1 cellular context compared by ENCODE assay signal in the genomic region with DNA sequence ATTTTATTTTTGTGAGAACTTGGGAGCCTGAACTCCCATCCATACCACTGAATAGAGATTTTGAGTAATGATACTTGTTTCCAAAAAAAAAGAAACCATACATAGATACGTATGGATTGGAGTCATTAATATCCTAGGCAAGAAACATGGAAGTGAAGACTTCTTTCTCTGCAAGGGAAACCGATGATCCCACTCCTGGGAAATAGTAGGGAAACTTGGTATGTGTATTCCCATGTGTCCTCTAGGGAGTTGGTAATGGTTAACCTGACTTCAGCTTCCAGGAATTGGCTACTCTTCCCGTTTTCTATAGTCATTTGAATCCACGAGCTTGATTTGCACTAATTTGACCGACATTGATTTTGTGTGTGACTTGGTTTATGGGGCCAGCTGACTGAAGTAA.
TF ChIP-seq lines count a peak whose summit lies in the region.

No MANE protein-coding gene starts in this region.

TF ChIP-seq in HepG2, 621 proteins besides CTCF, POLR2A, EP300 and RAD21:
- TF ChIP-seq, protein P1, sequence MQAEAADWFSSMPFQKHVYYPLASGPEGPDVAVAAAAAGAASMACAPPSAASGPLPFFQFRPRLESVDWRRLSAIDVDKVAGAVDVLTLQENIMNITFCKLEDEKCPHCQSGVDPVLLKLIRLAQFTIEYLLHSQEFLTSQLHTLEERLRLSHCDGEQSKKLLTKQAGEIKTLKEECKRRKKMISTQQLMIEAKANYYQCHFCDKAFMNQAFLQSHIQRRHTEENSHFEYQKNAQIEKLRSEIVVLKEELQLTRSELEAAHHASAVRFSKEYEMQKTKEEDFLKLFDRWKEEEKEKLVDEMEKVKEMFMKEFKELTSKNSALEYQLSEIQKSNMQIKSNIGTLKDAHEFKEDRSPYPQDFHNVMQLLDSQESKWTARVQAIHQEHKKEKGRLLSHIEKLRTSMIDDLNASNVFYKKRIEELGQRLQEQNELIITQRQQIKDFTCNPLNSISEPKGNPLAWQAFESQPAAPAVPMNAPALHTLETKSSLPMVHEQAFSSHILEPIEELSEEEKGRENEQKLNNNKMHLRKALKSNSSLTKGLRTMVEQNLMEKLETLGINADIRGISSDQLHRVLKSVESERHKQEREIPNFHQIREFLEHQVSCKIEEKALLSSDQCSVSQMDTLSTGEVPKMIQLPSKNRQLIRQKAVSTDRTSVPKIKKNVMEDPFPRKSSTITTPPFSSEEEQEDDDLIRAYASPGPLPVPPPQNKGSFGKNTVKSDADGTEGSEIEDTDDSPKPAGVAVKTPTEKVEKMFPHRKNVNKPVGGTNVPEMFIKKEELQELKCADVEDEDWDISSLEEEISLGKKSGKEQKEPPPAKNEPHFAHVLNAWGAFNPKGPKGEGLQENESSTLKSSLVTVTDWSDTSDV (CRISPR knock-in tag; IDR thresholded peaks at IDR 0.05) = no peak
- TF ChIP-seq MIXL1 (CRISPR knock-in tag; IDR thresholded peaks at IDR 0.05) (no peak), PRMT3 (CRISPR knock-in tag; IDR thresholded peaks at IDR 0.05; ENCODE audit: borderline replicate concordance, low read depth) (0 out of 2 replicates have a peak, but pooled peaks have one; percentile 43), ATF7-NPFF (CRISPR knock-in tag; IDR thresholded peaks at IDR 0.05; ENCODE audit: low read depth) (no peak), GABPB1 (CRISPR knock-in tag; IDR thresholded peaks at IDR 0.05) (no peak)
- TF ChIP-seq, protein P2, sequence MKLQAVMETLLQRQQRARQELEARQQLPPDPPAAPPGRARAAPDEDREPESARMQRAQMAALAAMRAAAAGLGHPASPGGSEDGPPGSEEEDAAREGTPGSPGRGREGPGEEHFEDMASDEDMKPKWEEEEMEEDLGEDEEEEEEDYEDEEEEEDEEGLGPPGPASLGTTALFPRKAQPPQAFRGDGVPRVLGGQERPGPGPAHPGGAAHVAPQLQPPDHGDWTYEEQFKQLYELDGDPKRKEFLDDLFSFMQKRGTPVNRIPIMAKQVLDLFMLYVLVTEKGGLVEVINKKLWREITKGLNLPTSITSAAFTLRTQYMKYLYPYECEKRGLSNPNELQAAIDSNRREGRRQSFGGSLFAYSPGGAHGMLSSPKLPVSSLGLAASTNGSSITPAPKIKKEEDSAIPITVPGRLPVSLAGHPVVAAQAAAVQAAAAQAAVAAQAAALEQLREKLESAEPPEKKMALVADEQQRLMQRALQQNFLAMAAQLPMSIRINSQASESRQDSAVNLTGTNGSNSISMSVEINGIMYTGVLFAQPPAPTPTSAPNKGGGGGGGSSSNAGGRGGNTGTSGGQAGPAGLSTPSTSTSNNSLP (IDR thresholded peaks at IDR 0.05; ENCODE audit: low read depth, low read length) = no peak
